ENCODE assay signal across 10 cellular contexts in the genomic region with DNA sequence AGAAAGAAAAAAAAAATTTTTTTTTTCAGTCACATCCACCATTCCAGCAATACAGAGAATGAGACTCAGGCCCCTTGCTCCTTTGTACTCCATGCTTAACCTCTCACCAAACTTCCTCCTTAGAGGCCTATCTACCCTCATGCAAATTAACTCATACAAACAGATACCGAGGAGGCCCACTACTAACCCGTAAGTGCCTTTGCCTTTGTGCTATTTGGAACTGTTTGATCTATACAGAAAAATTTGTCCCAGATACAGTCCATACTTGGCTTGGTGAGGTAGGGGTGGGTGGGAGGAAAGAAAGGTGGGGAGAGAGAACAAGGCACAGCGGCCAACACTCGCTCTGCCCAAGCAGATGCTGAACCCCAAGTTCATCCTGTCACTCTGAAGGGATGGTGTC.
DNase-seq lines count a peak whose midpoint lies in the region; ATAC-seq and TF ChIP-seq lines count a peak whose summit lies in the region.
"Had no signal": no experiment of that assay in that cellular context is flagged by ENCODE, and none has a peak within 500 bp of the region (broad histone marks: within the 10 kb centered on the region; RNA-seq: fewer than 3 reads in every experiment).

No MANE protein-coding gene starts in this region.

- no peak for TF ChIP-seq CTCF in type B pancreatic cell (conservative IDR thresholded peaks at IDR 0.05)

- peaks cover 3% of the 10 kb centered on the region for H3K36me3 Mint-ChIP-seq in activated CD4-positive, alpha-beta T cell treated with anti-CD3 and anti-CD28 coated beads, Interleukin-2, amount 10 ng/mL, durations not matched to agents 24 days and 14 days (ENCODE audit: low read depth)
- H3K36me3 Mint-ChIP-seq in activated T-helper 1 cell treated with anti-CD3 and anti-CD28 coated beads, Interleukin-12 subunit alpha, Interleukin-12 subunit beta, Interleukin-2, Interleukin-4 antibody, amounts not matched to agents 30 ng/mL and 10 ng/mL and 1 ng/mL, durations not matched to agents 14 hours and 24 hours and 36 hours (ENCODE audit: low read depth) = peaks cover under 1% of the 10 kb centered on the region
- H3K36me3 Mint-ChIP-seq in type B pancreatic cell = no peaks in the 10 kb centered on the region

- peak overlapping the region; percentile 26 for H3K27ac Mint-ChIP-seq in activated CD4-positive, alpha-beta T cell treated with anti-CD3 and anti-CD28 coated beads, Interleukin-2, amount 10 ng/mL, durations not matched to agents 24 days and 14 days
- peak overlapping the region; percentile 48 for H3K27ac Mint-ChIP-seq in activated T-helper 1 cell treated with anti-CD3 and anti-CD28 coated beads, Interleukin-12 subunit alpha, Interleukin-12 subunit beta, Interleukin-2, Interleukin-4 antibody, amounts not matched to agents 30 ng/mL and 10 ng/mL and 1 ng/mL, durations not matched to agents 14 hours and 24 hours and 36 hours
- peak overlapping the region; percentile 84 for H3K27ac Mint-ChIP-seq in type B pancreatic cell

- DNase-seq in activated CD4-positive, alpha-beta T cell treated with anti-CD3 and anti-CD28 coated beads, Interleukin-2, amount 10 ng/mL, durations not matched to agents 24 days and 14 days = no peak
- no peak for DNase-seq in activated CD4-positive, alpha-beta T cell treated with anti-CD3 and anti-CD28 coated beads for 48 hours
- DNase-seq in activated T-helper 1 cell treated with anti-CD3 and anti-CD28 coated beads, Interleukin-12 subunit alpha, Interleukin-12 subunit beta, Interleukin-2, Interleukin-4 antibody, amounts not matched to agents 30 ng/mL and 10 ng/mL and 1 ng/mL, durations not matched to agents 14 hours and 24 hours and 36 hours (ENCODE audit: low spot score) = no peak
- no peak for DNase-seq in type B pancreatic cell (ENCODE audit: extremely low spot score, unreplicated experiment)
- no peak for DNase-seq in NCI-H82 treated with DMSO at 0.1 percent for 48 hours (lab: John Stamatoyannopoulos, UW; ENCODE audit: unreplicated experiment)
- no peak for DNase-seq in pons (ENCODE audit: low spot score)
- no peak for DNase-seq in NCI-H1105 (lab: John Stamatoyannopoulos, UW)
- DNase-seq: hippocampal formation, NCI-H1048 had no signal

- no peaks in the 10 kb centered on the region for H3K9me3 Mint-ChIP-seq in activated CD4-positive, alpha-beta T cell treated with anti-CD3 and anti-CD28 coated beads, Interleukin-2, amount 10 ng/mL, durations not matched to agents 24 days and 14 days
- H3K9me3 Mint-ChIP-seq in activated T-helper 1 cell treated with anti-CD3 and anti-CD28 coated beads, Interleukin-12 subunit alpha, Interleukin-12 subunit beta, Interleukin-2, Interleukin-4 antibody, amounts not matched to agents 30 ng/mL and 10 ng/mL and 1 ng/mL, durations not matched to agents 14 hours and 24 hours and 36 hours = no peaks in the 10 kb centered on the region
- H3K9me3 Mint-ChIP-seq in type B pancreatic cell = no peaks in the 10 kb centered on the region

- intact Hi-C loops in activated CD4-positive, alpha-beta T cell treated with anti-CD3 and anti-CD28 coated beads, Interleukin-2, amount 10 ng/mL, durations not matched to agents 24 days and 14 days (cut with micrococcal nuclease) = loop anchor here (2.0 to 5.0 kb wide), 2 partner anchors 15 to 198 kb away; no protein-coding TSS in a partner anchor
- intact Hi-C loops in activated T-helper 1 cell treated with anti-CD3 and anti-CD28 coated beads, Interleukin-12 subunit alpha, Interleukin-12 subunit beta, Interleukin-2, Interleukin-4 antibody, amounts not matched to agents 30 ng/mL and 10 ng/mL and 1 ng/mL, durations not matched to agents 14 hours and 24 hours and 36 hours (cut with micrococcal nuclease) = loop anchor here (5.0 kb wide), 2 partner anchors 188 to 253 kb away; no protein-coding TSS in a partner anchor

- ATAC-seq in HG03095 (IDR thresholded peaks at IDR 0.05; ENCODE audit: unreplicated experiment) = peak; percentile 45

- no peak overlapping the region for H3K4me3 Mint-ChIP-seq in activated CD4-positive, alpha-beta T cell treated with anti-CD3 and anti-CD28 coated beads, Interleukin-2, amount 10 ng/mL, durations not matched to agents 24 days and 14 days
- H3K4me3 Mint-ChIP-seq in activated T-helper 1 cell treated with anti-CD3 and anti-CD28 coated beads, Interleukin-12 subunit alpha, Interleukin-12 subunit beta, Interleukin-2, Interleukin-4 antibody, amounts not matched to agents 30 ng/mL and 10 ng/mL and 1 ng/mL, durations not matched to agents 14 hours and 24 hours and 36 hours = no peak overlapping the region
- no peak overlapping the region for H3K4me3 Mint-ChIP-seq in type B pancreatic cell

- peaks cover 6% of the 10 kb centered on the region for H3K27me3 Mint-ChIP-seq in activated CD4-positive, alpha-beta T cell treated with anti-CD3 and anti-CD28 coated beads, Interleukin-2, amount 10 ng/mL, durations not matched to agents 24 days and 14 days
- H3K27me3 Mint-ChIP-seq in activated T-helper 1 cell treated with anti-CD3 and anti-CD28 coated beads, Interleukin-12 subunit alpha, Interleukin-12 subunit beta, Interleukin-2, Interleukin-4 antibody, amounts not matched to agents 30 ng/mL and 10 ng/mL and 1 ng/mL, durations not matched to agents 14 hours and 24 hours and 36 hours (ENCODE audit: insufficient read depth) = peaks cover 8% of the 10 kb centered on the region
- H3K27me3 Mint-ChIP-seq in type B pancreatic cell = no peaks in the 10 kb centered on the region

- H3K4me1 Mint-ChIP-seq in activated CD4-positive, alpha-beta T cell treated with anti-CD3 and anti-CD28 coated beads, Interleukin-2, amount 10 ng/mL, durations not matched to agents 24 days and 14 days = peaks cover 61% of the 10 kb centered on the region
- peaks cover 84% of the 10 kb centered on the region for H3K4me1 Mint-ChIP-seq in activated T-helper 1 cell treated with anti-CD3 and anti-CD28 coated beads, Interleukin-12 subunit alpha, Interleukin-12 subunit beta, Interleukin-2, Interleukin-4 antibody, amounts not matched to agents 30 ng/mL and 10 ng/mL and 1 ng/mL, durations not matched to agents 14 hours and 24 hours and 36 hours (ENCODE audit: low read depth)
- peaks cover 37% of the 10 kb centered on the region for H3K4me1 Mint-ChIP-seq in type B pancreatic cell (ENCODE audit: unreplicated experiment)

Comparison
In these comparisons a context has a peak if more than half of its experiments do, and no peak if none do; other contexts are left out.
1. H3K27ac Mint-ChIP-seq: peak in every context shown above with its lines; median percentile 84 in type B pancreatic cell; 48 in activated T-helper 1 cell treated with anti-CD3 and anti-CD28 coated beads, Interleukin-12 subunit alpha, Interleukin-12 subunit beta, Interleukin-2, Interleukin-4 antibody, amounts not matched to agents 30 ng/mL and 10 ng/mL and 1 ng/mL, durations not matched to agents 14 hours and 24 hours and 36 hours; 26 in activated CD4-positive, alpha-beta T cell treated with anti-CD3 and anti-CD28 coated beads, Interleukin-2, amount 10 ng/mL, durations not matched to agents 24 days and 14 days.